ENCODE assay signal across 8 cellular contexts in the genomic region with DNA sequence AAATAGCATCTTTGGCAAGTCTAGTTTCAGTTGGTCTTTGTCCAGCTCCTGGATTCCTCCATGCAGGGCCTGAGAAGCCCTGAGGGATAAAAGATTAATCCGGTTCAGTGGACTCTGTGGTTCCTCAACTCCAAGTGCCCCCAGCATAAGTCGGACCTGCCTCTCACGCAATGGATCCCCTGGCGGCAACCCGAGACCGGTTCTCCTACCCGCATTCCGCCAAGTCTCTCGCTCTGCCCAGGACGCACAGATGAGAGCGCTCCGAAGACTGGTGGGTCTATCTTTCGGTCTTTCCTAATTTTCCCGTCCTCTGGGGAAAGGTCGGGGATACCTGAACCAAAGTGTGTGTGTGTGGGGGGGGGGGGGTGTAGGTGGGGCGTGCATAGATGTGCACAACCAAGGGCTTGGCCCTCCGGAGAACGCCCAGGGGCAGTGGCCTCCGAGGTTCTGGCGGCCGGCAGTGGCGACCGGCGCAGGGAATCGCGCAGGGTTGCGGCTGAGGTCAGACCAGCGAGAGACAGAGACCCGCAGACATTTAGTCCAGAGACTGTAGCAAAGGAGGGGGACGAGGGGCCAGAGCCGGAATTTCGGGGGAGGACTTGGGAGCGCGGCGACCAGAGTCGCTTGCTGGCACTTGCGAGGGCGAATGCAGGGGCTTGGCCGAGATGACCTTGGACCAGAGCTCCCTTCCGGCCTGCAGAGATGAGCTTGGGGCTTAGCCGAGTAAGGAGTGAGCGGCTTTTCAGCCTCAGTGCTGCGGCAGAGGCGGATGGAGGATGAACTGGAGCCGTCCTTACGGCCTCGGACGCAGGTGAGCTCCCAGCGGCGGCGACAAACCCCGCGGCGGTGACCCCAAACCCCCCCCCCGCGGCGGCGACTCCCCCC. TPM values are rescaled to one million over a fixed set of nuclear protein-coding genes. Genes with fewer than 3 reads are reported as not detected.
DNase-seq lines count a peak whose midpoint lies in the region; ATAC-seq, FAIRE-seq and TF ChIP-seq lines count a peak whose summit lies in the region.

No MANE protein-coding gene starts in this region.

- peak; percentile 46 for ATAC-seq in GM19023 (IDR thresholded peaks at IDR 0.05; ENCODE audit: unreplicated experiment)
- ATAC-seq in HG03159 (IDR thresholded peaks at IDR 0.05; ENCODE audit: unreplicated experiment) = peak; percentile 40
- peak; percentile 75 for ATAC-seq in HepG2

- peaks cover 7% of the 10 kb centered on the region for H3K79me2 ChIP-seq in HepG2 (ENCODE audit: insufficient read depth, low read length)

- intact Hi-C loops in HepG2 (cut with micrococcal nuclease; ENCODE audit: unreplicated experiment) = loop anchor here (5.0 kb wide), 1 partner anchor 70 kb away; the partner anchor contains the start of gene SMARCB1

- H4K20me1 ChIP-seq in HepG2 (ENCODE audit: insufficient read depth, low read length) = no peaks in the 10 kb centered on the region

- TF ChIP-seq POLR2A in Peyer's patch (IDR thresholded peaks at IDR 0.05) (no peak), HepG2 (IDR thresholded peaks at IDR 0.05; ENCODE audit: insufficient read depth in 1 of 2, low read depth in 2 of 2, low read length in 2 of 2) (peak in 1 of 2 experiments; percentile 27; a peak in 1 of 4 replicates)

- H3K4me1 ChIP-seq in Peyer's patch (peaks cover 0 to 8% (median 2%) of the 10 kb centered on the region in 4 donors), HepG2 (ENCODE audit: insufficient read depth, low read length) (peaks cover 25% of the 10 kb centered on the region)

- POLR2A ChIA-PET in HepG2 (lab: Yijun Ruan, JAX) = interaction anchor here (0.6 to 3.2 kb wide), 40 partner anchors 8 to 691 kb away, joined by 3 to 57 read pairs (median 4); partner anchors contain the start of genes CHCHD10, MIF, MMP11 and SMARCB1

- no peak for FAIRE-seq in HepG2 (lab: Jason Lieb, UNC)

- TF ChIP-seq CTCF in Peyer's patch (IDR thresholded peaks at IDR 0.05) (peak in 2 of 6 experiments; percentile 3 to 11), coronary artery (IDR thresholded peaks at IDR 0.05) (no peak), HepG2 (CRISPR knock-in tag; IDR thresholded peaks at IDR 0.05) (peak; percentile 33)

- peak overlapping the region; percentile 85 for H2AFZ ChIP-seq in HepG2 (ENCODE audit: low read length)

- no peaks in the 10 kb centered on the region for H3K27me3 ChIP-seq in Peyer's patch
- H3K27me3 ChIP-seq in HepG2 (ENCODE audit: control insufficient read depth in 1 of 2, insufficient read depth in 2 of 2, low read length in 2 of 2) = no peaks in the 10 kb centered on the region; a peak in 1 of 5 replicates

- in situ Hi-C loops in HepG2 (cut with HindIII; ENCODE audit: extremely low pct_ligation_motif_present, low pct_unique_long_range_greater_than_20kb) = no loop called here

- H3K27ac ChIP-seq in Peyer's patch = peak overlapping the region; percentile 88 to 98 (median 92)
- H3K27ac ChIP-seq in coronary artery = peak overlapping the region; percentile 90 to 96
- H3K27ac ChIP-seq in HepG2 (ENCODE audit: extremely low read length, insufficient read depth, low read length) = peak overlapping the region; percentile 81
- H3K27ac ChIP-seq in substantia nigra (ENCODE audit: low read depth, low read length, poor library complexity, severe bottlenecking) = peak overlapping the region; percentile 91

- H3K9me3 ChIP-seq in Peyer's patch = no peaks in the 10 kb centered on the region
- no peaks in the 10 kb centered on the region for H3K9me3 ChIP-seq in HepG2 (ENCODE audit: low read length)

- H3K9ac ChIP-seq in HepG2 (ENCODE audit: insufficient read depth, low read depth, low read length) = peak overlapping the region; percentile 71

- 2% methylated on average over 18 of the region's 58 CpGs for WGBS in HepG2 (ENCODE audit: low lambda C conversion rate)

- DNase-seq in COR-L47 (lab: John Stamatoyannopoulos, UW) (peak; percentile 51), Peyer's patch (peak; percentile 52 to 67 (median 66)), coronary artery (ENCODE audit: low spot score) (no peak), HepG2 (ENCODE audit: low spot score) (peak; percentile 54), substantia nigra (lab: John Stamatoyannopoulos, UW) (peak in 24 of 49 donors; percentile 17 to 81 (median 64))
- DNase-seq in activated effector memory CD4-positive, alpha-beta T cell treated with Interleukin-2 at 50 U/mL for 16 hours = no peak

- peak overlapping the region; percentile 40 to 75 (median 68) for H3K4me3 ChIP-seq in Peyer's patch
- peak overlapping the region; percentile 77 for H3K4me3 ChIP-seq in coronary artery
- peak overlapping the region; percentile 65 to 89 (median 75) for H3K4me3 ChIP-seq in HepG2 (replicated peaks in 1 of 3; ENCODE audit: insufficient read depth in 1 of 3, low read depth in 2 of 3, low read length in 3 of 3)

- BruUV-seq in HepG2 (replicated peaks; lab: Mats Ljungman, UMichigan) = no TSS peak

- CTCF ChIA-PET in HepG2 (lab: Yijun Ruan, JAX; ENCODE audit: low intra/inter-chr PET ratio, low total read pairs) = interaction anchor here (2.1 kb wide), 1 partner anchor 88 kb away, joined by 6 read pairs; no protein-coding TSS in a partner anchor

- H3K36me3 ChIP-seq in Peyer's patch (no peaks in the 10 kb centered on the region), HepG2 (replicated peaks in 1 of 2; ENCODE audit: control insufficient read depth in 1 of 2, insufficient read depth in 2 of 2, low read length in 2 of 2) (no peaks in the 10 kb centered on the region)

- TF ChIP-seq EP300 in HepG2 (IDR thresholded peaks at IDR 0.05; ENCODE audit: low read depth in 2 of 2, low read length in 2 of 2) (no peak), HepG2 (CRISPR knock-in tag; IDR thresholded peaks at IDR 0.05; ENCODE audit: borderline replicate concordance) (no peak)

- peak overlapping the region; percentile 100 for H3K4me2 ChIP-seq in HepG2 (ENCODE audit: low read depth, low read length)

- TF ChIP-seq RAD21 in HepG2 (CRISPR knock-in tag; IDR thresholded peaks at IDR 0.05) = peak; percentile 14; the same call in 1 of the 2 replicates

RNA-seq across cellular contexts. Expression of gene SLC2A11, which starts 0.7 kb away (rescaled TPM):
- total RNA-seq in Peyer's patch (10 to 100 TPM in 3 of 4 donors, 1 to 10 TPM in 1; 8.3 to 16.0 (median 14.8) TPM), HepG2 (2016; rRNA removed; fragmentation: Illumina TruSeq; extraction: Trizol) (8.9 and 15.2 TPM in 2 replicates)
- total RNA-seq in HepG2 (2016; cell fraction: cytosol; rRNA removed; fragmentation: Illumina TruSeq; extraction: Trizol; ENCODE audit: low read depth) = 9.3 TPM in 2 replicates
- 9.3 and 15.6 TPM in 2 replicates for total RNA-seq in HepG2 (2016; cell fraction: insoluble cytoplasmic fraction; rRNA removed; fragmentation: Illumina TruSeq; extraction: Trizol)
- 18.3 and 19.5 TPM in 2 replicates for total RNA-seq in HepG2 (2016; cell fraction: membrane; rRNA removed; fragmentation: Illumina TruSeq; extraction: Trizol)
- 16.4 and 16.6 TPM in 2 replicates for total RNA-seq in HepG2 (2016; cell fraction: nucleus; rRNA removed; fragmentation: Illumina TruSeq; extraction: Trizol)
- 15.4 and 18.6 TPM in 2 replicates for polyA plus RNA-seq in HepG2 (2011; rRNA removed)
- 16.1 and 19.7 TPM in 2 replicates for polyA plus RNA-seq in HepG2 (2011; cell fraction: cytosol; rRNA removed)
- polyA plus RNA-seq in HepG2 (2011; cell fraction: nucleus; rRNA removed) = 28.4 and 31.3 TPM in 2 replicates
- polyA plus RNA-seq in HepG2 (2012) = 11.1 and 17.5 TPM in 2 replicates
- 16.2 and 17.4 TPM in 2 replicates for polyA plus RNA-seq in HepG2 (2016; cell fraction: cytosol; fragmentation: Illumina TruSeq; extraction: Trizol; ENCODE audit: low read depth)
- 8.6 and 11.3 TPM in 2 replicates for polyA plus RNA-seq in HepG2 (2016; cell fraction: insoluble cytoplasmic fraction; fragmentation: Illumina TruSeq; extraction: Trizol; ENCODE audit: low read depth)
- polyA plus RNA-seq in HepG2 (2016; cell fraction: membrane; fragmentation: Illumina TruSeq; extraction: Trizol; ENCODE audit: low read depth) = 16.1 and 17.7 TPM in 2 replicates
- polyA plus RNA-seq in HepG2 (2016; cell fraction: nucleus; fragmentation: Illumina TruSeq; extraction: Trizol; ENCODE audit: insufficient read depth, low read depth) = 31.8 and 34.3 TPM in 2 replicates
- 11.5 and 32.8 TPM in 2 replicates for polyA minus RNA-seq in HepG2 (2011; rRNA and poly(A)+ RNA removed; ENCODE audit: low replicate concordance)
- 4.7 and 5.8 TPM in 2 replicates for polyA minus RNA-seq in HepG2 (2011; cell fraction: cytosol; rRNA and poly(A)+ RNA removed)
- polyA minus RNA-seq in HepG2 (2011; cell fraction: nucleus; rRNA and poly(A)+ RNA removed) = 21.2 and 32.8 TPM in 2 replicates

RNA-seq across cellular contexts. Expression of gene DERL3, which starts 18.2 kb away (rescaled TPM):
- total RNA-seq in Peyer's patch (10 to 100 TPM in 1 of 4 donors, 1 to 10 TPM in 3; 1.1 to 17.3 (median 3.4) TPM), HepG2 (2016; rRNA removed; fragmentation: Illumina TruSeq; extraction: Trizol) (not detected in 2 replicates)
- total RNA-seq in HepG2 (2016; cell fraction: cytosol; rRNA removed; fragmentation: Illumina TruSeq; extraction: Trizol; ENCODE audit: low read depth) = not detected in 2 replicates
- not detected in 2 replicates for total RNA-seq in HepG2 (2016; cell fraction: insoluble cytoplasmic fraction; rRNA removed; fragmentation: Illumina TruSeq; extraction: Trizol)
- total RNA-seq in HepG2 (2016; cell fraction: membrane; rRNA removed; fragmentation: Illumina TruSeq; extraction: Trizol) = not detected in 2 replicates
- not detected in 2 replicates for total RNA-seq in HepG2 (2016; cell fraction: nucleus; rRNA removed; fragmentation: Illumina TruSeq; extraction: Trizol)
- polyA plus RNA-seq in HepG2 (2011; rRNA removed) = not detected in 2 replicates
- polyA plus RNA-seq in HepG2 (2011; cell fraction: cytosol; rRNA removed) = not detected in 2 replicates
- polyA plus RNA-seq in HepG2 (2011; cell fraction: nucleus; rRNA removed) = not detected in 2 replicates
- polyA plus RNA-seq in HepG2 (2012) = 0.07 TPM in 1 of 2 replicates, not detected in the other
- polyA plus RNA-seq in HepG2 (2016; cell fraction: cytosol; fragmentation: Illumina TruSeq; extraction: Trizol; ENCODE audit: low read depth) = not detected in 2 replicates
- polyA plus RNA-seq in HepG2 (2016; cell fraction: insoluble cytoplasmic fraction; fragmentation: Illumina TruSeq; extraction: Trizol; ENCODE audit: low read depth) = not detected in 2 replicates
- not detected in 2 replicates for polyA plus RNA-seq in HepG2 (2016; cell fraction: membrane; fragmentation: Illumina TruSeq; extraction: Trizol; ENCODE audit: low read depth)
- polyA plus RNA-seq in HepG2 (2016; cell fraction: nucleus; fragmentation: Illumina TruSeq; extraction: Trizol; ENCODE audit: insufficient read depth, low read depth) = not detected in 2 replicates
- polyA minus RNA-seq in HepG2 (2011; rRNA and poly(A)+ RNA removed; ENCODE audit: low replicate concordance) = 1.4 TPM in 1 of 2 replicates, not detected in the other
- polyA minus RNA-seq in HepG2 (2011; cell fraction: cytosol; rRNA and poly(A)+ RNA removed) = not detected in 2 replicates
- polyA minus RNA-seq in HepG2 (2011; cell fraction: nucleus; rRNA and poly(A)+ RNA removed) = not detected in 2 replicates

RNA-seq across cellular contexts. Expression of gene MIF, which starts 37.2 kb away (rescaled TPM):
- total RNA-seq in Peyer's patch (100 to 1,000 TPM in 3 of 4 donors, 10 to 100 TPM in 1; 97.9 to 206 (median 151) TPM), HepG2 (2016; rRNA removed; fragmentation: Illumina TruSeq; extraction: Trizol) (537 and 634 TPM in 2 replicates)
- total RNA-seq in HepG2 (2016; cell fraction: cytosol; rRNA removed; fragmentation: Illumina TruSeq; extraction: Trizol; ENCODE audit: low read depth) = 570 and 829 TPM in 2 replicates
- total RNA-seq in HepG2 (2016; cell fraction: insoluble cytoplasmic fraction; rRNA removed; fragmentation: Illumina TruSeq; extraction: Trizol) = 593 and 629 TPM in 2 replicates
- total RNA-seq in HepG2 (2016; cell fraction: membrane; rRNA removed; fragmentation: Illumina TruSeq; extraction: Trizol) = 414 and 621 TPM in 2 replicates
- total RNA-seq in HepG2 (2016; cell fraction: nucleus; rRNA removed; fragmentation: Illumina TruSeq; extraction: Trizol) = 204 and 221 TPM in 2 replicates
- 675 and 735 TPM in 2 replicates for polyA plus RNA-seq in HepG2 (2011; rRNA removed)
- polyA plus RNA-seq in HepG2 (2011; cell fraction: cytosol; rRNA removed) = 339 and 935 TPM in 2 replicates
- polyA plus RNA-seq in HepG2 (2011; cell fraction: nucleus; rRNA removed) = 393 and 522 TPM in 2 replicates
- polyA plus RNA-seq in HepG2 (2012) = 517 and 606 TPM in 2 replicates
- 534 and 721 TPM in 2 replicates for polyA plus RNA-seq in HepG2 (2016; cell fraction: cytosol; fragmentation: Illumina TruSeq; extraction: Trizol; ENCODE audit: low read depth)
- 399 and 403 TPM in 2 replicates for polyA plus RNA-seq in HepG2 (2016; cell fraction: insoluble cytoplasmic fraction; fragmentation: Illumina TruSeq; extraction: Trizol; ENCODE audit: low read depth)
- polyA plus RNA-seq in HepG2 (2016; cell fraction: membrane; fragmentation: Illumina TruSeq; extraction: Trizol; ENCODE audit: low read depth) = 347 and 448 TPM in 2 replicates
- 271 and 272 TPM in 2 replicates for polyA plus RNA-seq in HepG2 (2016; cell fraction: nucleus; fragmentation: Illumina TruSeq; extraction: Trizol; ENCODE audit: insufficient read depth, low read depth)
- polyA minus RNA-seq in HepG2 (2011; rRNA and poly(A)+ RNA removed; ENCODE audit: low replicate concordance) = 92.9 and 418 TPM in 2 replicates
- 359 and 483 TPM in 2 replicates for polyA minus RNA-seq in HepG2 (2011; cell fraction: cytosol; rRNA and poly(A)+ RNA removed)
- 37.5 and 61.4 TPM in 2 replicates for polyA minus RNA-seq in HepG2 (2011; cell fraction: nucleus; rRNA and poly(A)+ RNA removed)

Comparison
In these comparisons a context has a peak if more than half of its experiments do, and no peak if none do; other contexts are left out.
1. DNase-seq: peak in COR-L47 (single experiment), Peyer's patch (3 of 3) and HepG2 (single experiment); none in coronary artery (single experiment) and activated effector memory CD4-positive, alpha-beta T cell treated with Interleukin-2 at 50 U/mL for 16 hours (single experiment).
2. Peak in every context shown above with its lines, with median percentiles within 50 percentile points of each other: ATAC-seq, H3K27ac ChIP-seq and H3K4me3 ChIP-seq.